ENCODE assay signal across 20 cellular contexts in the genomic region with DNA sequence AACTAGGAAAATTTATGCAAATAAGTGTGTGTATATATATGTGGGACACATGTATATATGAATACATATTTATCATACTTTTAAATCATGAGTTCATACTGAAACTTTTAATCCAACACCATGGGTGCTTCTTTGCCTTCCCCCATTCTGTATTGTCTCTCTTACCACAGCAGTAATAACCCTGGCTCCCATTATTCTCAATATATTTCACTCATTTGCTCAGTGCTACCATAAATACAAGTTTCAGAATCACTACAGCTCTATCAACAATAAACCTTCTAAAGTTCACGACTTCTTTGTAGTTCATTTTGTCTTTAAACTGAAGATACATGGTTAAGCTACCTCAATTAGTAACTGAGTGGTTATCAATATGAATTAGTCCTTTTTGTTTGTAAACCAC.
DNase-seq lines count a peak whose midpoint lies in the region; ATAC-seq lines count a peak whose summit lies in the region.
"Had no signal": no experiment of that assay in that cellular context is flagged by ENCODE, and none has a peak within 500 bp of the region (broad histone marks: within the 10 kb centered on the region; RNA-seq: fewer than 3 reads in every experiment).

No MANE protein-coding gene starts in this region.

- intact Hi-C loops in activated naive CD4-positive, alpha-beta T cell treated with anti-CD3 and anti-CD28 coated beads for 36 hours (cut with micrococcal nuclease), result no loop called here

- H3K27ac Mint-ChIP-seq in activated naive CD4-positive, alpha-beta T cell treated with anti-CD3 and anti-CD28 coated beads, Interleukin-2, amount 50 U/mL, for 24 hours, result peak overlapping the region; percentile 71
- H3K27ac Mint-ChIP-seq in activated naive CD4-positive, alpha-beta T cell treated with anti-CD3 and anti-CD28 coated beads for 36 hours, result no peak overlapping the region
- H3K27ac Mint-ChIP-seq in central memory CD8-positive, alpha-beta T cell (ENCODE audit: low read depth), result peak overlapping the region; percentile 74

- no peaks in the 10 kb centered on the region for H3K4me1 Mint-ChIP-seq in activated naive CD4-positive, alpha-beta T cell treated with anti-CD3 and anti-CD28 coated beads, Interleukin-2, amount 50 U/mL, for 24 hours
- peaks cover 2% of the 10 kb centered on the region for H3K4me1 Mint-ChIP-seq in activated naive CD4-positive, alpha-beta T cell treated with anti-CD3 and anti-CD28 coated beads for 36 hours (ENCODE audit: low read depth)
- H3K4me1 Mint-ChIP-seq in central memory CD8-positive, alpha-beta T cell, result no peaks in the 10 kb centered on the region

- DNase-seq in activated naive CD4-positive, alpha-beta T cell treated with anti-CD3 and anti-CD28 coated beads for 36 hours, result no peak
- no peak for DNase-seq in central memory CD8-positive, alpha-beta T cell (ENCODE audit: low spot score in 2 of 2)
- no peak for DNase-seq in stimulated activated CD4-positive, alpha-beta T cell treated with anti-CD3 and anti-CD28 coated beads, Interleukin-2, amount 100 ng/mL, for 24 hours
- DNase-seq in OCI-M2 (lab: John Stamatoyannopoulos, UW; ENCODE audit: unreplicated experiment), result no peak
- no peak for DNase-seq in HUDEP-2 (lab: John Stamatoyannopoulos, UW; ENCODE audit: unreplicated experiment in 76 of 76)
- DNase-seq: Calu3; CD4-positive, alpha-beta memory T cell; H7; KG1; MV-4-11; NCI-H187; NCI-H2107; NCI-H524; NCI-H82; PC-3; RPMI8226; SIG-M5 had no signal

- no peak overlapping the region for H3K4me3 Mint-ChIP-seq in activated naive CD4-positive, alpha-beta T cell treated with anti-CD3 and anti-CD28 coated beads, Interleukin-2, amount 50 U/mL, for 24 hours
- H3K4me3 Mint-ChIP-seq in activated naive CD4-positive, alpha-beta T cell treated with anti-CD3 and anti-CD28 coated beads for 36 hours, result no peak overlapping the region
- no peak overlapping the region for H3K4me3 Mint-ChIP-seq in central memory CD8-positive, alpha-beta T cell
- H3K4me3 Mint-ChIP-seq: CD4-positive, alpha-beta memory T cell had no signal

- H3K27me3 Mint-ChIP-seq in activated naive CD4-positive, alpha-beta T cell treated with anti-CD3 and anti-CD28 coated beads, Interleukin-2, amount 50 U/mL, for 24 hours, result no peaks in the 10 kb centered on the region
- no peaks in the 10 kb centered on the region for H3K27me3 Mint-ChIP-seq in activated naive CD4-positive, alpha-beta T cell treated with anti-CD3 and anti-CD28 coated beads for 36 hours (ENCODE audit: low read depth)
- H3K27me3 Mint-ChIP-seq in central memory CD8-positive, alpha-beta T cell, result no peaks in the 10 kb centered on the region
- H3K27me3 Mint-ChIP-seq: CD4-positive, alpha-beta memory T cell had no signal

- CTCF ChIA-PET in activated naive CD4-positive, alpha-beta T cell treated with anti-CD3 and anti-CD28 coated beads for 36 hours (lab: Charles Lee), result interaction anchor here (0.6 to 1.1 kb wide), 4 partner anchors 9 to 186 kb away, joined by 3 read pairs; no protein-coding TSS in a partner anchor

- peaks cover 23% of the 10 kb centered on the region for H3K36me3 Mint-ChIP-seq in activated naive CD4-positive, alpha-beta T cell treated with anti-CD3 and anti-CD28 coated beads, Interleukin-2, amount 50 U/mL, for 24 hours
- peaks cover 42% of the 10 kb centered on the region for H3K36me3 Mint-ChIP-seq in activated naive CD4-positive, alpha-beta T cell treated with anti-CD3 and anti-CD28 coated beads for 36 hours (ENCODE audit: low read depth)
- peaks cover 21% of the 10 kb centered on the region for H3K36me3 Mint-ChIP-seq in central memory CD8-positive, alpha-beta T cell (ENCODE audit: insufficient read depth)

- ATAC-seq in HG02610 (IDR thresholded peaks at IDR 0.05; ENCODE audit: unreplicated experiment) (peak; percentile 58), GM21528 (IDR thresholded peaks at IDR 0.05; ENCODE audit: low FRiP score, unreplicated experiment) (no peak)
- no peak for ATAC-seq in central memory CD8-positive, alpha-beta T cell (replicated peaks; ENCODE audit: extremely low read depth, poor library complexity, severe bottlenecking)
- ATAC-seq: PC-3 had no signal

- H3K9me3 Mint-ChIP-seq in activated naive CD4-positive, alpha-beta T cell treated with anti-CD3 and anti-CD28 coated beads, Interleukin-2, amount 50 U/mL, for 24 hours, result no peaks in the 10 kb centered on the region
- no peaks in the 10 kb centered on the region for H3K9me3 Mint-ChIP-seq in activated naive CD4-positive, alpha-beta T cell treated with anti-CD3 and anti-CD28 coated beads for 36 hours
- no peaks in the 10 kb centered on the region for H3K9me3 Mint-ChIP-seq in central memory CD8-positive, alpha-beta T cell
- H3K9me3 Mint-ChIP-seq: CD4-positive, alpha-beta memory T cell had no signal
